ENCODE assay signal across 16 cellular contexts in the genomic region with DNA sequence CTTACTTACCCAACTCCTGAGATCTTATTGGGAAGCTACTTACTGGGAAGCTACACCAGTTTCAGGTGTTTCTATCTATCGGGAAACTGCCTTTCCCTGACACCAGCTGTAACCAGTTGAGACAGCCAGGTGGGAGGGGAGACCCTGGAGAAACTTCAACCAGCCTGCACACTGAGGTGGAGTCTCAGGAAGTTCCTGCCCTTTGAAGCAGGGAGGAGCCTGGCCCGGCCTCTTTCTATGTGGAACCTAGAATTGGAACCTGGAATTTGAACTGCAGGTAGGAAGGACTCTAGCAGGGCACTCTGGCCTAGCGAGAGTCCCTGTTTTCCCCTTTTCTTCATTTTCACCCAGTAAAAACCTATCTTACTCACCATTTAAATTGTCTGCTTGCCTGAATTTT.
"Had no signal": no experiment of that assay in that cellular context is flagged by ENCODE, and none has a peak within 500 bp of the region (broad histone marks: within the 10 kb centered on the region; RNA-seq: fewer than 3 reads in every experiment).

No MANE protein-coding gene starts in this region.

- H3K36me3 ChIP-seq: esophagus squamous epithelium, heart left ventricle had no signal

- H3K36me3 Mint-ChIP-seq: activated CD4-positive, alpha-beta memory T cell treated with anti-CD3 and anti-CD28 coated beads for 36 hours; activated naive CD8-positive, alpha-beta T cell had no signal

- FAIRE-seq: bronchial epithelial cell had no signal

- H3K27ac Mint-ChIP-seq: activated CD4-positive, alpha-beta memory T cell treated with anti-CD3 and anti-CD28 coated beads for 36 hours; activated naive CD8-positive, alpha-beta T cell; natural killer cell treated with Interleukin-12 subunit alpha and Interleukin-12 subunit beta and Interleukin-15 and Interleukin-18, amount 100 ng/mL, for 72 hours; stimulated activated naive CD8-positive, alpha-beta T cell treated with anti-CD3 and anti-CD28 coated beads, Interleukin-15, Interleukin-2, amounts not matched to agents 100 ng/mL and 50 ng/mL, for 24 hours had no signal

- DNase-seq: activated CD4-positive, alpha-beta memory T cell treated with anti-CD3 and anti-CD28 coated beads for 36 hours; activated CD4-positive, alpha-beta T cell treated with anti-CD3 and anti-CD28 coated beads for 1 hour; activated gamma-delta T cell; activated T-cell treated with anti-CD3 and anti-CD28 coated beads, Interleukin-2, amount 50 U/mL, for 48 hours; dorsolateral prefrontal cortex; esophagus squamous epithelium; foreskin fibroblast; heart left ventricle; kidney glomerular epithelial cell; stimulated activated CD4-positive, alpha-beta T cell treated with anti-CD3 and anti-CD28 coated beads, Interleukin-15, amount 100 ng/mL, for 24 hours; stimulated activated CD4-positive, alpha-beta T cell treated with anti-CD3 and anti-CD28 coated beads, Interleukin-4, amount 100 ng/mL, for 24 hours had no signal

- H3K27me3 Mint-ChIP-seq: activated CD4-positive, alpha-beta memory T cell treated with anti-CD3 and anti-CD28 coated beads for 36 hours; activated naive CD8-positive, alpha-beta T cell; natural killer cell treated with Interleukin-12 subunit alpha and Interleukin-12 subunit beta and Interleukin-15 and Interleukin-18, amount 100 ng/mL, for 72 hours; stimulated activated naive CD8-positive, alpha-beta T cell treated with anti-CD3 and anti-CD28 coated beads, Interleukin-15, Interleukin-2, amounts not matched to agents 100 ng/mL and 50 ng/mL, for 24 hours had no signal

- H3K27ac ChIP-seq: dorsolateral prefrontal cortex, esophagus squamous epithelium, heart left ventricle had no signal

- H3K4me3 ChIP-seq: dorsolateral prefrontal cortex, esophagus squamous epithelium, heart left ventricle, lung had no signal

- H3K9me3 ChIP-seq: esophagus squamous epithelium, heart left ventricle had no signal

- H3K9me3 Mint-ChIP-seq: stimulated activated naive CD8-positive, alpha-beta T cell treated with anti-CD3 and anti-CD28 coated beads, Interleukin-15, Interleukin-2, amounts not matched to agents 100 ng/mL and 50 ng/mL, for 24 hours had no signal

- H3K4me1 ChIP-seq: esophagus squamous epithelium, heart left ventricle had no signal

- H3K4me3 Mint-ChIP-seq: activated CD4-positive, alpha-beta memory T cell treated with anti-CD3 and anti-CD28 coated beads for 36 hours; activated naive CD8-positive, alpha-beta T cell; natural killer cell treated with Interleukin-12 subunit alpha and Interleukin-12 subunit beta and Interleukin-15 and Interleukin-18, amount 100 ng/mL, for 72 hours; stimulated activated naive CD8-positive, alpha-beta T cell treated with anti-CD3 and anti-CD28 coated beads, Interleukin-15, Interleukin-2, amounts not matched to agents 100 ng/mL and 50 ng/mL, for 24 hours had no signal

- ATAC-seq: heart left ventricle; natural killer cell treated with Interleukin-12 subunit alpha and Interleukin-12 subunit beta and Interleukin-15 and Interleukin-18, amount 100 ng/mL, for 72 hours had no signal

- H3K27me3 ChIP-seq: dorsolateral prefrontal cortex, esophagus squamous epithelium, heart left ventricle had no signal
